In the genomic region with DNA sequence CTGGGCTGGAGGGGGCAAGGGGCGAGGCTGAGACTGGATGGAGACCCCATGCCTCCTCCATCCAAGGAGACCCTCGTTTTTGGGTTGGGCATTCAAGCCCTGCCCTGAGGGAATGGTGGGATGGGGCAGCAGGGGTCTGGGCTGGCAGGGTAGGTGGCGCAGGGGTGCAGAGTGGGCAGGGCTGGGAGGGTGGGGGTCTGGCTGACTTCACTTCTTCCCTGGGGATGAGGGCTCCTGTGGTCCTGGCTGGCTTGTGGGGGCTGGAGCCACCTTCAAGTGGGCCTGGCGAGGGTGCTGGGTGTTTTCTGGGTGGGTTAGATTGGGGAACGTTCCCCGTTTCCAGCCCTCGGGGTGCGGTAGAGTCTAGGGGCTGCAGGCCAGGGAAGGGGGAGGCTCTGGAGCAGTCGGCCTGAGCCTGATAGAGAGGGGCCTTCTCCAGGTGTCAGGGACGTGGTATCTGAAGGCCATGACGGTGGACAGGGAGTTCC, we compare ENCODE assay signal across 29 cellular contexts. TPM values are rescaled to one million over a fixed set of nuclear protein-coding genes. Genes with fewer than 3 reads are reported as not detected.
DNase-seq lines count a peak whose midpoint lies in the region; ATAC-seq and TF ChIP-seq lines count a peak whose summit lies in the region.
"Had no signal": no experiment of that assay in that cellular context is flagged by ENCODE, and none has a peak within 500 bp of the region (broad histone marks: within the 10 kb centered on the region; RNA-seq: fewer than 3 reads in every experiment).

No MANE protein-coding gene starts in this region.

- ATAC-seq in activated CD8-positive, alpha-beta memory T cell treated with anti-CD3 and anti-CD28 coated beads, Interleukin-2, amount 10 ng/mL, durations not matched to agents 7 days and 5 days = no peak
- ATAC-seq in RWPE2 (ENCODE audit: low read depth) = no peak
- no peak for ATAC-seq in omental fat pad (ENCODE audit: low FRiP score)
- ATAC-seq in GM21526 (IDR thresholded peaks at IDR 0.05; ENCODE audit: low FRiP score, unreplicated experiment) = no peak
- ATAC-seq: GM23338, HepG2, K562 had no signal

- H3K36me3 ChIP-seq in RWPE2 (ENCODE audit: low read depth) = no peaks in the 10 kb centered on the region
- H3K36me3 ChIP-seq: HAP-1, MG63 had no signal

- intact Hi-C loops in CD14-positive monocyte (cut with micrococcal nuclease) = no loop called here

- CTCF ChIA-PET in activated CD8-positive, alpha-beta memory T cell treated with anti-CD3 and anti-CD28 coated beads, Interleukin-2, amount 10 ng/mL, durations not matched to agents 7 days and 5 days (lab: Charles Lee) = no interaction called here

- H3K27me3 ChIP-seq in RWPE2 (ENCODE audit: insufficient read depth, poor library complexity, severe bottlenecking) = no peaks in the 10 kb centered on the region
- H3K27me3 ChIP-seq: MG63 had no signal

- H3K9me3 ChIP-seq in RWPE2 (ENCODE audit: severe bottlenecking) = no peaks in the 10 kb centered on the region
- H3K9me3 ChIP-seq: HAP-1, MG63, SK-N-SH had no signal

- peaks cover 19% of the 10 kb centered on the region for H3K27me3 Mint-ChIP-seq in activated CD8-positive, alpha-beta memory T cell treated with anti-CD3 and anti-CD28 coated beads, Interleukin-2, amount 10 ng/mL, durations not matched to agents 7 days and 5 days
- H3K27me3 Mint-ChIP-seq in CD14-positive monocyte (ENCODE audit: low read depth in 3 of 3) = peaks cover 10 to 21% (median 16%) of the 10 kb centered on the region in 3 donors

- H3K4me1 Mint-ChIP-seq in activated CD8-positive, alpha-beta memory T cell treated with anti-CD3 and anti-CD28 coated beads, Interleukin-2, amount 10 ng/mL, durations not matched to agents 7 days and 5 days = no peaks in the 10 kb centered on the region
- no peaks in the 10 kb centered on the region for H3K4me1 Mint-ChIP-seq in CD14-positive monocyte

- no peaks in the 10 kb centered on the region for H3K36me3 Mint-ChIP-seq in activated CD8-positive, alpha-beta memory T cell treated with anti-CD3 and anti-CD28 coated beads, Interleukin-2, amount 10 ng/mL, durations not matched to agents 7 days and 5 days
- no peaks in the 10 kb centered on the region for H3K36me3 Mint-ChIP-seq in CD14-positive monocyte

- no peak overlapping the region for H3K4me3 Mint-ChIP-seq in activated CD8-positive, alpha-beta memory T cell treated with anti-CD3 and anti-CD28 coated beads, Interleukin-2, amount 10 ng/mL, durations not matched to agents 7 days and 5 days
- no peak overlapping the region for H3K4me3 Mint-ChIP-seq in CD14-positive monocyte
- H3K4me3 Mint-ChIP-seq: GM23338 had no signal

- peak; percentile 19 for DNase-seq in activated CD8-positive, alpha-beta memory T cell treated with anti-CD3 and anti-CD28 coated beads, Interleukin-2, amount 10 ng/mL, durations not matched to agents 7 days and 5 days
- no peak for DNase-seq in activated CD8-positive, alpha-beta memory T cell treated with anti-CD3 and anti-CD28 coated beads, Interleukin-2, amount 50 U/mL, for 4 hours
- DNase-seq in RWPE2 (ENCODE audit: low spot score) (peak; percentile 33), omental fat pad (ENCODE audit: low spot score) (peak; percentile 12), ureter (ENCODE audit: low spot score) (peak; percentile 12), CD14-positive monocyte (ENCODE audit: low spot score) (no peak)
- DNase-seq: AML-193; DMS79; MG63; NCI-H1048; NCI-H1417 treated with DMSO at 0.1 percent for 48 hours; NCI-H187 treated with DMSO at 0.1 percent for 48 hours; NCI-H2227 treated with DMSO at 0.1 percent for 48 hours; NCI-H510A; NCI-H748 treated with DMSO at 0.1 percent for 48 hours; NK-92 treated with Interleukin-12 subunit alpha and Interleukin-12 subunit beta, amount 100 ng/mL, for 24 hours; SIG-M5; SK-N-SH had no signal

- no peaks in the 10 kb centered on the region for H3K9me3 Mint-ChIP-seq in activated CD8-positive, alpha-beta memory T cell treated with anti-CD3 and anti-CD28 coated beads, Interleukin-2, amount 10 ng/mL, durations not matched to agents 7 days and 5 days (ENCODE audit: low read depth)
- H3K9me3 Mint-ChIP-seq in CD14-positive monocyte = peaks cover 0 to 2% (median 0%) of the 10 kb centered on the region in 7 donors
- H3K9me3 Mint-ChIP-seq: GM23338 had no signal

- H3K27ac Mint-ChIP-seq in activated CD8-positive, alpha-beta memory T cell treated with anti-CD3 and anti-CD28 coated beads, Interleukin-2, amount 10 ng/mL, durations not matched to agents 7 days and 5 days = no peak overlapping the region
- no peak overlapping the region for H3K27ac Mint-ChIP-seq in CD14-positive monocyte
- H3K27ac Mint-ChIP-seq: GM23338 had no signal

- no peak overlapping the region for H3K4me3 ChIP-seq in RWPE2 (ENCODE audit: severe bottlenecking)
- H3K4me3 ChIP-seq: GM23338, HAP-1, K562, MG63 had no signal

- TF ChIP-seq CTCF in RWPE2 (IDR thresholded peaks at IDR 0.05; ENCODE audit: poor library complexity, severe bottlenecking) (no peak), omental fat pad (IDR thresholded peaks at IDR 0.05) (no peak), CD14-positive monocyte (IDR thresholded peaks at IDR 0.05) (no peak)

- H3K4me1 ChIP-seq in RWPE2 (ENCODE audit: insufficient read depth, poor library complexity, severe bottlenecking) = no peaks in the 10 kb centered on the region
- H3K4me1 ChIP-seq: HAP-1 had no signal

- H3K27ac ChIP-seq in RWPE2 (ENCODE audit: poor library complexity, severe bottlenecking) = no peak overlapping the region
- H3K27ac ChIP-seq: HL-60, RWPE1 had no signal

RNA-seq across cellular contexts. Expression of a gene that starts 0.4 kb away (rescaled TPM):
- not detected for total RNA-seq in activated CD8-positive, alpha-beta memory T cell treated with anti-CD3 and anti-CD28 coated beads, Interleukin-2, amount 10 ng/mL, durations not matched to agents 7 days and 5 days
- total RNA-seq in omental fat pad (not detected), ureter (not detected)
- polyA plus RNA-seq in CD14-positive monocyte = not detected
- total RNA-seq: GM23338, HepG2, HT-29, K562, LHCN-M2 had no signal
- polyA plus RNA-seq: AG04450, HepG2, K562, SK-N-SH had no signal

RNA-seq across cellular contexts. Expression of a gene that starts 21.2 kb away (rescaled TPM):
- 10 to 100 TPM; 34.7 to 38.0 TPM for total RNA-seq in activated CD8-positive, alpha-beta memory T cell treated with anti-CD3 and anti-CD28 coated beads, Interleukin-2, amount 10 ng/mL, durations not matched to agents 7 days and 5 days
- 10 to 100 TPM; 23.5 to 46.8 (median 34.9) TPM for total RNA-seq in omental fat pad
- 34.5 TPM for total RNA-seq in ureter
- polyA plus RNA-seq in CD14-positive monocyte = 10 to 100 TPM; 27.9 to 30.2 TPM

RNA-seq across cellular contexts. Expression of a gene that starts 24.3 kb away (rescaled TPM):
- not detected for total RNA-seq in activated CD8-positive, alpha-beta memory T cell treated with anti-CD3 and anti-CD28 coated beads, Interleukin-2, amount 10 ng/mL, durations not matched to agents 7 days and 5 days
- not detected for total RNA-seq in omental fat pad
- not detected for total RNA-seq in ureter
- not detected for polyA plus RNA-seq in CD14-positive monocyte
- total RNA-seq: A172, GM23338, HepG2, HT-29, K562, LHCN-M2 had no signal
- polyA plus RNA-seq: AG04450, GM23338, K562, SK-N-SH had no signal

RNA-seq across cellular contexts. Expression of a gene that starts 39.9 kb away (rescaled TPM):
- total RNA-seq in activated CD8-positive, alpha-beta memory T cell treated with anti-CD3 and anti-CD28 coated beads, Interleukin-2, amount 10 ng/mL, durations not matched to agents 7 days and 5 days = not detected
- total RNA-seq in omental fat pad = not detected
- total RNA-seq in ureter = not detected
- not detected for polyA plus RNA-seq in CD14-positive monocyte
- total RNA-seq: A172, GM23338, HT-29, LHCN-M2 had no signal
- polyA plus RNA-seq: AG04450, GM23338 had no signal

RNA-seq across cellular contexts. Expression of a gene that starts 42.1 kb away (rescaled TPM):
- under 1 TPM; 0.18 to 0.28 TPM for total RNA-seq in activated CD8-positive, alpha-beta memory T cell treated with anti-CD3 and anti-CD28 coated beads, Interleukin-2, amount 10 ng/mL, durations not matched to agents 7 days and 5 days
- total RNA-seq in omental fat pad (10 to 100 TPM in 3 of 4 donors, 1 to 10 TPM in 1; 7.3 to 11.3 (median 10.9) TPM), ureter (25.6 TPM)
- under 1 TPM; 0.56 to 0.60 TPM for polyA plus RNA-seq in CD14-positive monocyte

Comparison
In these comparisons a context has a peak if more than half of its experiments do, and no peak if none do; other contexts are left out.
1. DNase-seq: peak in activated CD8-positive, alpha-beta memory T cell treated with anti-CD3 and anti-CD28 coated beads, Interleukin-2, amount 10 ng/mL, durations not matched to agents 7 days and 5 days (single experiment), RWPE2 (single experiment), omental fat pad (single experiment) and ureter (single experiment); none in activated CD8-positive, alpha-beta memory T cell treated with anti-CD3 and anti-CD28 coated beads, Interleukin-2, amount 50 U/mL, for 4 hours (single experiment) and CD14-positive monocyte (single experiment).